Comparison of ENCODE assay signal across 8 cellular contexts in genomic region chr1:10793129-10793651, GRCh38. TPM values are rescaled to one million over a fixed set of nuclear protein-coding genes. Genes with fewer than 3 reads are reported as not detected.
DNase-seq lines count a peak whose midpoint lies in the region; TF ChIP-seq lines count a peak whose summit lies in the region.

No MANE protein-coding gene starts in this region.

- no peak overlapping the region for H3K27ac ChIP-seq in coronary artery

- no peaks in the 10 kb centered on the region for H3K9me3 Mint-ChIP-seq in osteocyte (ENCODE audit: unreplicated experiment)

- H3K4me1 Mint-ChIP-seq in osteocyte (ENCODE audit: unreplicated experiment), result peaks cover 20% of the 10 kb centered on the region

- DNase-seq in DMS79 (lab: John Stamatoyannopoulos, UW) (peak; percentile 66), NCI-H1105 treated with DMSO at 0.1 percent for 48 hours (lab: John Stamatoyannopoulos, UW) (peak; percentile 58), coronary artery (ENCODE audit: low spot score) (no peak), osteocyte (ENCODE audit: extremely low spot score, unreplicated experiment) (no peak), cerebellar nuclear complex (lab: John Stamatoyannopoulos, UW) (no peak), GM13976 (ENCODE audit: low spot score) (no peak), hepatic stellate cell (ENCODE audit: low spot score) (no peak)
- DNase-seq in stimulated activated naive CD4-positive, alpha-beta T cell treated with Interleukin-2 at 50 U/mL for 16 hours (lab: John Stamatoyannopoulos, UW), result no peak

- H3K36me3 Mint-ChIP-seq in osteocyte (ENCODE audit: unreplicated experiment), result no peaks in the 10 kb centered on the region

- in situ Hi-C loops in GM13976 (cut with MboI; ENCODE audit: low sequenced_read_pairs, unreplicated experiment), result no loop called here

- H3K27ac Mint-ChIP-seq in osteocyte (ENCODE audit: unreplicated experiment), result no peak overlapping the region

- H3K4me3 Mint-ChIP-seq in osteocyte (ENCODE audit: unreplicated experiment), result peak overlapping the region; percentile 63

- H3K4me3 ChIP-seq in coronary artery, result peak overlapping the region; percentile 85

- H3K27me3 Mint-ChIP-seq in osteocyte (ENCODE audit: unreplicated experiment), result peaks cover 33% of the 10 kb centered on the region

- no peak for TF ChIP-seq CTCF in coronary artery (IDR thresholded peaks at IDR 0.05)
- TF ChIP-seq CTCF in osteocyte (IDR thresholded peaks at IDR 0.05), result no peak
- TF ChIP-seq CTCF in GM13976 (IDR thresholded peaks at IDR 0.05; ENCODE audit: borderline replicate concordance, control extremely low read depth, extremely low read depth, insufficient read depth, missing control alignments), result no peak

RNA-seq across cellular contexts. Expression of gene CASZ1, which starts 3.3 kb away (rescaled TPM):
- 1.2 and 1.8 TPM in 2 replicates for total RNA-seq in osteocyte

Comparison
In these comparisons a context has a peak if more than half of its experiments do, and no peak if none do; other contexts are left out.
1. DNase-seq: peak in DMS79 (single experiment) and NCI-H1105 treated with DMSO at 0.1 percent for 48 hours (single experiment); none in coronary artery (single experiment), osteocyte (single experiment), stimulated activated naive CD4-positive, alpha-beta T cell treated with Interleukin-2 at 50 U/mL for 16 hours (single experiment), cerebellar nuclear complex (0 of 2), GM13976 (single experiment) and hepatic stellate cell (single experiment).